In genomic region chr22:50731811-50732624, GRCh38 we compare ENCODE assay signal across 1 cellular context.
TF ChIP-seq lines count a peak whose summit lies in the region.

No MANE protein-coding gene starts in this region.

TF ChIP-seq in GM12878, 131 proteins besides CTCF, POLR2A, EP300 and RAD21 (continued from another document and continues in another):
- no peak for TF ChIP-seq WRNIP1 (IDR thresholded peaks at IDR 0.05; ENCODE audit: borderline replicate concordance, low read depth, low read length)
- no peak for TF ChIP-seq CUX1 (IDR thresholded peaks at IDR 0.05; ENCODE audit: insufficient replicate concordance, low read depth, low read length)
- TF ChIP-seq POU2F2 (IDR thresholded peaks at IDR 0.05; ENCODE audit: borderline replicate concordance, low read depth, low read length) = peak; percentile 20; the same call in 1 of the 3 replicates
- TF ChIP-seq USF1 (IDR thresholded peaks at IDR 0.05; ENCODE audit: borderline replicate concordance, extremely low read length, insufficient read depth, low read depth, low read length) = peak; percentile 52
- TF ChIP-seq EZH2 (IDR thresholded peaks at IDR 0.05; ENCODE audit: borderline replicate concordance, control insufficient read depth, low read depth, low read length) = no peak
- TF ChIP-seq NR2F1 (conservative IDR thresholded peaks at IDR 0.05) = no peak
- TF ChIP-seq SP1 (IDR thresholded peaks at IDR 0.05; ENCODE audit: low read depth, low read length) = no peak
- TF ChIP-seq GABPA (IDR thresholded peaks at IDR 0.05; ENCODE audit: low read depth) = no peak
- no peak for TF ChIP-seq IRF3 (IDR thresholded peaks at IDR 0.05)
- no peak for TF ChIP-seq IRF5 (IDR thresholded peaks at IDR 0.05; ENCODE audit: borderline replicate concordance)
- no peak for TF ChIP-seq MTA3 (IDR thresholded peaks at IDR 0.05; ENCODE audit: borderline replicate concordance, low read length)
- no peak for TF ChIP-seq KDM1A (IDR thresholded peaks at IDR 0.05; ENCODE audit: borderline replicate concordance)
- TF ChIP-seq IKZF1 (conservative IDR thresholded peaks at IDR 0.05) = no peak
- no peak for TF ChIP-seq RUNX3 (IDR thresholded peaks at IDR 0.05; ENCODE audit: low read length)
- TF ChIP-seq MAX (IDR thresholded peaks at IDR 0.05; ENCODE audit: low read depth, low read length) = peak; percentile 68
- no peak for TF ChIP-seq IRF4 (IDR thresholded peaks at IDR 0.05; ENCODE audit: low read depth, low read length)
- no peak for TF ChIP-seq KAT2A (conservative IDR thresholded peaks at IDR 0.05; ENCODE audit: control insufficient read depth, low read depth, low read length)
- no peak for TF ChIP-seq JUNB (IDR thresholded peaks at IDR 0.05)
- TF ChIP-seq ELK1 (IDR thresholded peaks at IDR 0.05; ENCODE audit: low read depth, low read length) = no peak
- peak; percentile 47 to 78; a peak in 3 of 4 replicates for TF ChIP-seq BHLHE40 (IDR thresholded peaks at IDR 0.05; ENCODE audit: borderline replicate concordance in 1 of 2, low read depth in 2 of 2, low read length in 1 of 2)
- TF ChIP-seq IKZF2 (IDR thresholded peaks at IDR 0.05) = no peak
- TF ChIP-seq REST (IDR thresholded peaks at IDR 0.05; ENCODE audit: low read depth, low read length) = no peak
- no peak for TF ChIP-seq RELB (IDR thresholded peaks at IDR 0.05; ENCODE audit: low read depth)
- no peak for TF ChIP-seq ZZZ3 (IDR thresholded peaks at IDR 0.05; ENCODE audit: control insufficient read depth, insufficient read length, low read depth)
- no peak for TF ChIP-seq RFX5 (IDR thresholded peaks at IDR 0.05; ENCODE audit: low read depth, low read length)
- no peak for TF ChIP-seq ZNF687 (IDR thresholded peaks at IDR 0.05)
- no peak for TF ChIP-seq HSF1 (IDR thresholded peaks at IDR 0.05; ENCODE audit: low read depth, low read length)
- no peak for TF ChIP-seq EED (IDR thresholded peaks at IDR 0.05; ENCODE audit: low read depth)
- no peak for TF ChIP-seq TAF1 (IDR thresholded peaks at IDR 0.05; ENCODE audit: borderline replicate concordance, low read depth, low read length)
